ENCODE assay signal across 16 cellular contexts in the genomic region with DNA sequence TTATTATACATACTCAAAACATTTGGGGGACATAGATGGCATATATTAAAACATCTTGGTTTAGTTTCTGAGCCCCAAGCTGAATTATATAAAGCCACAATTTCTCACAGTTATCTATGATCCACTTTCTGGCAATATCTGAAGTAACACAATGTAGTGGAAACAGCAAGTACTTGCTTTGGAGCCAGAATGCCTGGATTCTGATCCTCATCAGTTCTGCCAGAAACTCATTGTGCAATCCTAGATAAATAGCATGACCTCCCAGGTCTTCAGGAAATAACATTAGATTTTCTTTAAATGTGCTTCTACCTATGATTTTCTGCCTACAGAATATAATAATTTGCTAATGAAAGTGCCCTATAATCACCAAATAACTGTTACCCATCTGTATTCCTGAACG.
"Had no signal": no experiment of that assay in that cellular context is flagged by ENCODE, and none has a peak within 500 bp of the region (broad histone marks: within the 10 kb centered on the region; RNA-seq: fewer than 3 reads in every experiment).

No MANE protein-coding gene starts in this region.

- H3K9me3 ChIP-seq: gastrocnemius medialis, mucosa of descending colon, testis had no signal

- H3K27me3 ChIP-seq: gastrocnemius medialis, testis had no signal

- H3K4me3 Mint-ChIP-seq: activated CD8-positive, alpha-beta T cell treated with anti-CD3 and anti-CD28 coated beads for 36 hours; central memory CD8-positive, alpha-beta T cell; naive thymus-derived CD8-positive, alpha-beta T cell; stimulated activated naive CD8-positive, alpha-beta T cell treated with anti-CD3 and anti-CD28 coated beads, Interleukin-15, amount 100 ng/mL, for 72 hours had no signal

- DNase-seq: activated CD4-positive, alpha-beta T cell treated with anti-CD3 and anti-CD28 coated beads for 1 hour; activated CD8-positive, alpha-beta memory T cell treated with anti-CD3 and anti-CD28 coated beads, Interleukin-2, amount 50 U/mL, for 48 hours; activated CD8-positive, alpha-beta T cell treated with anti-CD3 and anti-CD28 coated beads for 36 hours; effector memory CD4-positive, alpha-beta T cell; hippocampal formation; kidney glomerular epithelial cell; mucosa of descending colon; naive thymus-derived CD8-positive, alpha-beta T cell; stimulated activated CD4-positive, alpha-beta T cell treated with anti-CD3 and anti-CD28 coated beads, Interleukin-4, amount 100 ng/mL, for 24 hours; stimulated activated naive CD8-positive, alpha-beta T cell treated with anti-CD3 and anti-CD28 coated beads, Interleukin-15, amount 100 ng/mL, for 72 hours; T-helper 9 cell; testis had no signal

- H3K36me3 ChIP-seq: gastrocnemius medialis had no signal

- H3K36me3 Mint-ChIP-seq: naive thymus-derived CD8-positive, alpha-beta T cell had no signal

- H3K4me1 Mint-ChIP-seq: central memory CD8-positive, alpha-beta T cell; naive thymus-derived CD8-positive, alpha-beta T cell; stimulated activated naive CD8-positive, alpha-beta T cell treated with anti-CD3 and anti-CD28 coated beads, Interleukin-15, amount 100 ng/mL, for 72 hours had no signal

- H3K27ac Mint-ChIP-seq: activated CD8-positive, alpha-beta T cell treated with anti-CD3 and anti-CD28 coated beads for 36 hours; naive thymus-derived CD8-positive, alpha-beta T cell; stimulated activated naive CD8-positive, alpha-beta T cell treated with anti-CD3 and anti-CD28 coated beads, Interleukin-15, amount 100 ng/mL, for 72 hours had no signal

- H3K27ac ChIP-seq: epithelial cell of prostate, gastrocnemius medialis, testis had no signal

- H3K4me3 ChIP-seq: gastrocnemius medialis, lung, mucosa of descending colon, testis had no signal

- ATAC-seq: activated CD8-positive, alpha-beta T cell treated with anti-CD3 and anti-CD28 coated beads for 36 hours; gastrocnemius medialis; mucosa of descending colon; naive thymus-derived CD8-positive, alpha-beta T cell; stimulated activated naive CD8-positive, alpha-beta T cell treated with anti-CD3 and anti-CD28 coated beads, Interleukin-15, amount 100 ng/mL, for 72 hours had no signal

- H3K4me1 ChIP-seq: gastrocnemius medialis had no signal

- H3K27me3 Mint-ChIP-seq: activated CD8-positive, alpha-beta T cell treated with anti-CD3 and anti-CD28 coated beads for 36 hours; central memory CD8-positive, alpha-beta T cell; naive thymus-derived CD8-positive, alpha-beta T cell; stimulated activated naive CD8-positive, alpha-beta T cell treated with anti-CD3 and anti-CD28 coated beads, Interleukin-15, amount 100 ng/mL, for 72 hours had no signal

- H3K9me3 Mint-ChIP-seq: activated CD8-positive, alpha-beta T cell treated with anti-CD3 and anti-CD28 coated beads for 36 hours; stimulated activated naive CD8-positive, alpha-beta T cell treated with anti-CD3 and anti-CD28 coated beads, Interleukin-15, amount 100 ng/mL, for 72 hours had no signal
